8 cellular contexts compared by ENCODE assay signal in the genomic region with DNA sequence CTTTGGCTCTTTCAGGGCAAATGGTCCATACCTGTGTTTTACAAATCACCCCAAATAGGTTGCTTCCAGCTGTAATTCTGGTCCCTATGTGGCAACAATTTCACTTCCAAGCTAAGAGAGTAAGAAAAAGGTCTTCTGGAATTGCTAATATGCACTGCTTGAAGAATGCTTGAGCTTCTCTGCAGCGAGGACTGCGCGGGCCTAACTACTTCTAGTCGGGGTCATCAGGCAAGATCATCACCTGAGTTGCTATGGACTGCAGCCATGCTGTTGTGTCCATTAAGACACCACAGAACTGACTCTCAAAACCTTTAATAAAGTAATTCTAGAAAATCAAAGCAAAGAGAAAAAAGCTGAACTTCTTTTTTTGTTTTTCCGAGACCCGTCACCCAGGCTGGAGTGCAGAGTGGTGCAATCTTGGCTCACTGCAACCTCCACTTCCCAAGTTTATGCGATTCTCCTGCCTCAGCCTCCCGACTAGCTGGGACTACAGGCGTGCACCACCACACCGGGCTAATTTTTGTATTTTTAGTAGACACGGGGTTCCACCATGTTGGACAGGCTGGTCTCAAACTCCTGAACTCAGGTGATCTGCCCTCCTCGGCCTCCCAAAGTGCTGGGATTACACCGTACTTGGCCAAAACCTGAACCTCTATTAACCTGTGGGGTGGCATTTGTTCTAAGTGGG. TPM values are rescaled to one million over a fixed set of nuclear protein-coding genes. Genes with fewer than 3 reads are reported as not detected.
DNase-seq lines count a peak whose midpoint lies in the region; ATAC-seq and TF ChIP-seq lines count a peak whose summit lies in the region.

No MANE protein-coding gene starts in this region.

- H3K4me1 ChIP-seq in KMS-11 (ENCODE audit: low read depth, poor library complexity, severe bottlenecking): peaks cover 34% of the 10 kb centered on the region

- POLR2A ChIA-PET in AG04450 (lab: Yijun Ruan, JAX): no interaction called here

- no peaks in the 10 kb centered on the region for H3K9me3 ChIP-seq in AG04450 (ENCODE audit: control insufficient read depth, insufficient read depth, low read length)

- no peak for ATAC-seq in natural killer cell
- no peak for ATAC-seq in HG03565 (IDR thresholded peaks at IDR 0.05; ENCODE audit: unreplicated experiment)
- ATAC-seq in GM19035 (IDR thresholded peaks at IDR 0.05; ENCODE audit: unreplicated experiment): no peak

- TF ChIP-seq CTCF in AG04450 (IDR thresholded peaks at IDR 0.05; ENCODE audit: low read depth, low read length) (no peak), KMS-11 (conservative IDR thresholded peaks at IDR 0.05; ENCODE audit: low read depth, low read length) (no peak), choroid plexus epithelial cell (conservative IDR thresholded peaks at IDR 0.05; ENCODE audit: low read depth, low read length) (no peak), natural killer cell (IDR thresholded peaks at IDR 0.05) (no peak)

- no peak for DNase-seq in AG04450 (ENCODE audit: low read depth, low spot score)
- no peak for DNase-seq in choroid plexus epithelial cell (ENCODE audit: low read depth)
- no peak for DNase-seq in natural killer cell
- no peak for DNase-seq in stimulated activated CD4-positive, alpha-beta T cell treated with anti-CD3 and anti-CD28 coated beads, Interleukin-4, amount 100 ng/mL, for 24 hours
- DNase-seq in germinal center (ENCODE audit: low spot score): no peak

- H3K4me1 Mint-ChIP-seq in natural killer cell: peaks cover 54 to 62% of the 10 kb centered on the region in 2 donors

- H3K4me3 Mint-ChIP-seq in natural killer cell: peak overlapping the region; percentile 85

- H3K79me2 ChIP-seq in KMS-11 (ENCODE audit: insufficient read depth, low read depth): peaks cover 36% of the 10 kb centered on the region

- H3K27ac ChIP-seq in AG04450 (ENCODE audit: low read depth, low read length): no peak overlapping the region
- no peak overlapping the region for H3K27ac ChIP-seq in KMS-11

- peak overlapping the region; percentile 97 for H3K27ac Mint-ChIP-seq in natural killer cell

- H3K9ac ChIP-seq in KMS-11: no peak overlapping the region

- no peak overlapping the region for H2AFZ ChIP-seq in KMS-11 (ENCODE audit: low read depth)

- H4K20me1 ChIP-seq in KMS-11 (ENCODE audit: insufficient read depth): no peaks in the 10 kb centered on the region

- intact Hi-C loops in natural killer cell (cut with micrococcal nuclease): no loop called here

- peaks cover 6% of the 10 kb centered on the region for H3K36me3 Mint-ChIP-seq in natural killer cell

- H3K9me3 Mint-ChIP-seq in natural killer cell: no peaks in the 10 kb centered on the region

- CTCF ChIA-PET in AG04450 (lab: Charles Lee): interaction anchor here (0.6 to 3.9 kb wide), 4 partner anchors 17 to 646 kb away, joined by 3 to 22 read pairs (median 4); partner anchors contain the start of gene TOMM22

- peak overlapping the region; percentile 85 for H3K4me3 ChIP-seq in AG04450 (ENCODE audit: low read depth, low read length)
- H3K4me3 ChIP-seq in KMS-11 (IDR thresholded peaks at IDR 0.05; ENCODE audit: insufficient read depth, low read depth, low read length): no peak overlapping the region
- peak overlapping the region; percentile 82 for H3K4me3 ChIP-seq in choroid plexus epithelial cell (ENCODE audit: low read depth, low read length)

- peak overlapping the region; percentile 68; the same call in 1 of the 2 replicates for H3K4me2 ChIP-seq in KMS-11

- no peaks in the 10 kb centered on the region for H3K27me3 Mint-ChIP-seq in natural killer cell (ENCODE audit: low read depth in 2 of 2)

- H3K36me3 ChIP-seq in KMS-11 (ENCODE audit: insufficient read depth): no peaks in the 10 kb centered on the region

- H3K27me3 ChIP-seq in AG04450 (ENCODE audit: control insufficient read depth, insufficient read depth, low read length): no peaks in the 10 kb centered on the region
- H3K27me3 ChIP-seq in KMS-11 (ENCODE audit: insufficient read depth, low read depth): no peaks in the 10 kb centered on the region

RNA-seq across cellular contexts. Expression of gene JOSD1, which starts 2.2 kb away (rescaled TPM):
- 29.6 and 31.8 TPM in 2 replicates for polyA plus RNA-seq in AG04450 (2011; rRNA removed)
- polyA minus RNA-seq in AG04450 (2011; rRNA and poly(A)+ RNA removed): 31.5 and 35.0 TPM in 2 replicates
- 100 to 1,000 TPM; 123 to 165 (median 128) TPM for total RNA-seq in natural killer cell

RNA-seq across cellular contexts. Expression of gene GTPBP1, which starts 7.2 kb away (rescaled TPM):
- 26.7 and 29.3 TPM in 2 replicates for polyA plus RNA-seq in AG04450 (2011; rRNA removed)
- polyA minus RNA-seq in AG04450 (2011; rRNA and poly(A)+ RNA removed): 45.0 and 50.8 TPM in 2 replicates
- total RNA-seq in natural killer cell: 100 to 1,000 TPM; 236 to 259 (median 249) TPM

RNA-seq across cellular contexts. Expression of gene TOMM22, which starts 16.8 kb away (rescaled TPM):
- polyA plus RNA-seq in AG04450 (2011; rRNA removed): 55.9 and 68.9 TPM in 2 replicates
- 38.3 and 45.2 TPM in 2 replicates for polyA minus RNA-seq in AG04450 (2011; rRNA and poly(A)+ RNA removed)
- 10 to 100 TPM; 45.9 to 50.6 (median 47.5) TPM for total RNA-seq in natural killer cell

RNA-seq across cellular contexts. Expression of gene CBY1, which starts 42.1 kb away (rescaled TPM):
- 39.7 and 43.0 TPM in 2 replicates for polyA plus RNA-seq in AG04450 (2011; rRNA removed)
- 14.8 and 17.2 TPM in 2 replicates for polyA minus RNA-seq in AG04450 (2011; rRNA and poly(A)+ RNA removed)
- 10 to 100 TPM in 2 of 3 donors, 1 to 10 TPM in 1; 8.2 to 10.9 (median 10.8) TPM for total RNA-seq in natural killer cell

RNA-seq across cellular contexts. Expression of gene FAM227A, which starts 42.4 kb away (rescaled TPM):
- 1.0 and 1.4 TPM in 2 replicates for polyA plus RNA-seq in AG04450 (2011; rRNA removed)
- polyA minus RNA-seq in AG04450 (2011; rRNA and poly(A)+ RNA removed): 2.9 and 3.1 TPM in 2 replicates
- under 1 TPM; 0.07 to 0.29 (median 0.28) TPM for total RNA-seq in natural killer cell
